ENCODE assay signal across 1 cellular context in the genomic region with DNA sequence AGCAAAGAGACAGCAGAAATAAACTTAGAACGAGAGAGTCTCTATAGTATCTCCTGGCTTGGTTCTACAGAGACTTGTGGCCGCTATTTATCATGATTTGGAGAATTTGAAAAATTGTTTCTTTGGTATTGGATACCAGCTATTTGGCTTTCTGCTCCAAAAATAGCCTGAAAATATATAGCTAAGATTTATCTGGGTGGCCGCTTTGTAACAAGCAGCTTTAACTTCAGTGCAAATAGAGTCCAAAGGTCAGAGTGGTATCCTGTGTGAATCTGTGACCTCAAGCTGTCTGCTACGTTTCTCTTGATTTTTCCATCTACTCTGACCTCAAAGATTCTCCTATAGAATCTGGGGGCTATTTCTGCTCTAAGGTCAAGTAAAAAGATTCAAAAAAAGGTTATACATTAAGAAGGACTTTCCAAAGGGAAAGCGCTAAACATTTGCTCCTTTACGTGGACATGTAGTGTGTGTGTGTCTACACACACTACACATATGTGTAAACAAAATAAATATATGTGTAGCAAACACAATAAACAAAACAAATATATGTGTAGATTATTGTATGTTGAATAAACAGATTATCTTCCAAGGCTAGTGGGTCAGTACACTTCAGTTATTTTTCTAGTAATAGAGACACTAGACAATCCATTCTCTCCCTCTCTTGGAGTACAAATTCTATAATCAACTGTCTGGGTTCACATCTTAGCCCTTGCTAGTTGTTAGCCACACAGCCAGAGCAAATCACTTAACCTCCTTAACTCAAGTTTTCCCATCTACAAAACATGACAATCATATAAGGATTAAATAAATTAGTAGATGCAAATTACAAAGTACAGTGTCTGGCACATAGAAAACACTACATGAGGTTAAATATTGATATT.
TF ChIP-seq lines count a peak whose summit lies in the region.

No MANE protein-coding gene starts in this region.

TF ChIP-seq in K562, 482 proteins besides CTCF, POLR2A, EP300 and RAD21:
- TF ChIP-seq NR2C2 (CRISPR knock-in tag; IDR thresholded peaks at IDR 0.05): no peak
- 0 out of 2 replicates have a peak, but pooled peaks have one; percentile 18 for TF ChIP-seq NR2C2 (tag; IDR thresholded peaks at IDR 0.05)
- no peak for TF ChIP-seq ZSCAN32 (CRISPR knock-in tag; IDR thresholded peaks at IDR 0.05)
TF ChIP-seq in K562: peak in this region for 1.
